Comparison of ENCODE assay signal across 12 cellular contexts in genomic region chr20:49424536-49424935, GRCh38. TPM values are rescaled to one million over a fixed set of nuclear protein-coding genes. Genes with fewer than 3 reads are reported as not detected.
DNase-seq lines count a peak whose midpoint lies in the region; ATAC-seq and TF ChIP-seq lines count a peak whose summit lies in the region.
"Had no signal": no experiment of that assay in that cellular context is flagged by ENCODE, and none has a peak within 500 bp of the region (broad histone marks: within the 10 kb centered on the region; RNA-seq: fewer than 3 reads in every experiment).

No MANE protein-coding gene starts in this region.

- H3K36me3 ChIP-seq in H7 (replicated peaks; ENCODE audit: control insufficient read depth, insufficient read depth, low read length): no peaks in the 10 kb centered on the region
- H3K36me3 ChIP-seq in gastroesophageal sphincter: no peaks in the 10 kb centered on the region
- H3K36me3 ChIP-seq: adrenal gland, thoracic aorta had no signal

- no peak for TF ChIP-seq POLR2A in gastroesophageal sphincter (IDR thresholded peaks at IDR 0.05)

- H3K9me3 ChIP-seq in gastroesophageal sphincter: no peaks in the 10 kb centered on the region
- H3K9me3 ChIP-seq: adrenal gland, thoracic aorta had no signal

- ATAC-seq in gastroesophageal sphincter (no peak), sciatic nerve (peak; percentile 41), HG03097 (IDR thresholded peaks at IDR 0.05; ENCODE audit: low FRiP score, unreplicated experiment) (no peak)

- peak; percentile 35 for DNase-seq in H7
- peak; percentile 77 for DNase-seq in NCI-H2227 treated with DMSO at 0.1 percent for 48 hours (lab: John Stamatoyannopoulos, UW)
- no peak for DNase-seq in sciatic nerve (ENCODE audit: low spot score)
- DNase-seq in activated naive CD4-positive, alpha-beta T cell treated with anti-CD3 and anti-CD28 coated beads, Interleukin-2, amount 50 U/mL, for 16 hours: no peak
- DNase-seq in activated T-cell treated with anti-CD3 and anti-CD28 coated beads, Interleukin-2, amount 50 U/mL, for 1 hour: no peak
- DNase-seq: activated CD4-positive, CD25-positive, alpha-beta regulatory T cell treated with anti-CD3 and anti-CD28 coated beads, Interleukin-2, amount 50 U/mL, for 72 hours; dermis blood vessel endothelial cell; NCI-H1436 had no signal

- TF ChIP-seq CTCF in gastroesophageal sphincter (IDR thresholded peaks at IDR 0.05): no peak

- intact Hi-C loops in sciatic nerve (cut with DNase I): no loop called here

- no peak for TF ChIP-seq EP300 in gastroesophageal sphincter (IDR thresholded peaks at IDR 0.05)

- H3K4me3 ChIP-seq in H7 (ENCODE audit: insufficient read depth, low read depth, low read length) (no peak overlapping the region), gastroesophageal sphincter (no peak overlapping the region)
- H3K4me3 ChIP-seq: adrenal gland, thoracic aorta had no signal

- peak overlapping the region in 3 of 4 donors; percentile 73 to 92 (median 84) for H3K27ac ChIP-seq in gastroesophageal sphincter
- H3K27ac ChIP-seq: adrenal gland, thoracic aorta had no signal

- WGBS in gastroesophageal sphincter (ENCODE audit: low coverage in 1 of 2), 2 donors: 75% methylated on average over 1 of the region's 13 CpGs; no CpG with 5 or more reads in 1 of the 2 donors

- H3K27me3 ChIP-seq in H7 (ENCODE audit: control insufficient read depth, insufficient read depth, low read length): no peaks in the 10 kb centered on the region
- no peaks in the 10 kb centered on the region for H3K27me3 ChIP-seq in gastroesophageal sphincter
- H3K27me3 ChIP-seq: adrenal gland had no signal

- peaks cover 9 to 82% (median 17%) of the 10 kb centered on the region in 3 donors for H3K4me1 ChIP-seq in gastroesophageal sphincter
- H3K4me1 ChIP-seq: adrenal gland had no signal

RNA-seq across cellular contexts. Expression of gene KCNB1, which starts 57.9 kb away (rescaled TPM):
- total RNA-seq in H7 (2014; rRNA removed; shearing (Covaris generic)): 0.41 and 0.48 TPM in 2 replicates
- total RNA-seq in gastroesophageal sphincter: 10 to 100 TPM; 26.3 to 44.1 (median 38.0) TPM
- total RNA-seq in sciatic nerve: 4.9 TPM
- total RNA-seq: dermis blood vessel endothelial cell had no signal

Comparison
In these comparisons a context has a peak if more than half of its experiments do, and no peak if none do; other contexts are left out.
1. DNase-seq: peak in H7 (single experiment) and NCI-H2227 treated with DMSO at 0.1 percent for 48 hours (single experiment); none in sciatic nerve (single experiment), activated naive CD4-positive, alpha-beta T cell treated with anti-CD3 and anti-CD28 coated beads, Interleukin-2, amount 50 U/mL, for 16 hours (single experiment) and activated T-cell treated with anti-CD3 and anti-CD28 coated beads, Interleukin-2, amount 50 U/mL, for 1 hour (single experiment).